Comparison of ENCODE assay signal across 15 cellular contexts in genomic region chr16:66128363-66128725, GRCh38.
"Had no signal": no experiment of that assay in that cellular context is flagged by ENCODE, and none has a peak within 500 bp of the region (broad histone marks: within the 10 kb centered on the region; RNA-seq: fewer than 3 reads in every experiment).

No MANE protein-coding gene starts in this region.

- H3K4me3 ChIP-seq: thyroid gland, uterus had no signal

- H3K4me1 Mint-ChIP-seq: activated CD4-positive, alpha-beta T cell treated with anti-CD3 and anti-CD28 coated beads for 36 hours had no signal

- H3K36me3 ChIP-seq: thyroid gland, uterus had no signal

- ATAC-seq: activated CD4-positive, alpha-beta T cell treated with anti-CD3 and anti-CD28 coated beads for 36 hours; natural killer cell treated with Interleukin-12 subunit alpha and Interleukin-12 subunit beta and Interleukin-15 and Interleukin-18, amount 100 ng/mL, for 72 hours had no signal

- H3K9me3 Mint-ChIP-seq: activated CD4-positive, alpha-beta memory T cell treated with anti-CD3 and anti-CD28 coated beads for 36 hours; natural killer cell treated with Interleukin-12 subunit alpha and Interleukin-12 subunit beta and Interleukin-15 and Interleukin-18, amount 100 ng/mL, for 72 hours; T-helper 2 cell treated with Interferon-gamma antibody and Interleukin-4, amounts not matched to agents 5 μg/mL and 100 μg/mL, for 36 hours had no signal

- DNase-seq: activated CD4-positive, alpha-beta memory T cell treated with anti-CD3 and anti-CD28 coated beads for 36 hours; activated CD4-positive, alpha-beta T cell treated with anti-CD3 and anti-CD28 coated beads for 36 hours; activated T-cell treated with anti-CD3 and anti-CD28 coated beads for 4 hours; cortex of kidney; erythroblast; left cardiac atrium; occipital lobe; stimulated activated CD4-positive, alpha-beta T cell treated with anti-CD3 and anti-CD28 coated beads, Interleukin-12 subunit alpha, Interleukin-12 subunit beta, amount 100 ng/mL, for 4 hours; stimulated activated CD4-positive, alpha-beta T cell treated with anti-CD3 and anti-CD28 coated beads, Interleukin-1b, Interleukin-23, amount 100 ng/mL, for 48 hours; stimulated activated naive CD4-positive, alpha-beta T cell treated with Interleukin-2 at 50 U/mL for 16 hours; thyroid gland; uterus had no signal

- H3K27ac ChIP-seq: thyroid gland, uterus had no signal

- H3K27me3 ChIP-seq: thyroid gland, uterus had no signal

- H3K4me3 Mint-ChIP-seq: activated CD4-positive, alpha-beta memory T cell treated with anti-CD3 and anti-CD28 coated beads for 36 hours; activated CD4-positive, alpha-beta T cell treated with anti-CD3 and anti-CD28 coated beads for 36 hours; activated naive CD8-positive, alpha-beta T cell; natural killer cell treated with Interleukin-12 subunit alpha and Interleukin-12 subunit beta and Interleukin-15 and Interleukin-18, amount 100 ng/mL, for 72 hours; T-helper 2 cell treated with Interferon-gamma antibody and Interleukin-4, amounts not matched to agents 5 μg/mL and 100 μg/mL, for 36 hours had no signal

- H3K9me3 ChIP-seq: thyroid gland, uterus had no signal

- H3K36me3 Mint-ChIP-seq: activated CD4-positive, alpha-beta memory T cell treated with anti-CD3 and anti-CD28 coated beads for 36 hours; activated naive CD8-positive, alpha-beta T cell had no signal

- H3K27ac Mint-ChIP-seq: activated CD4-positive, alpha-beta memory T cell treated with anti-CD3 and anti-CD28 coated beads for 36 hours; activated CD4-positive, alpha-beta T cell treated with anti-CD3 and anti-CD28 coated beads for 36 hours; activated naive CD8-positive, alpha-beta T cell; natural killer cell treated with Interleukin-12 subunit alpha and Interleukin-12 subunit beta and Interleukin-15 and Interleukin-18, amount 100 ng/mL, for 72 hours; T-helper 2 cell treated with Interferon-gamma antibody and Interleukin-4, amounts not matched to agents 5 μg/mL and 100 μg/mL, for 36 hours had no signal

- H3K4me1 ChIP-seq: thyroid gland, uterus had no signal
